Comparison of ENCODE assay signal across 32 cellular contexts in genomic region chr2:7403092-7403775, GRCh38.
"Had no signal": no experiment of that assay in that cellular context is flagged by ENCODE, and none has a peak within 500 bp of the region (broad histone marks: within the 10 kb centered on the region; RNA-seq: fewer than 3 reads in every experiment).

No MANE protein-coding gene starts in this region.

- H3K4me3 ChIP-seq: MG63, SJSA1 had no signal

- H3K9ac ChIP-seq: KMS-11 had no signal

- H3K4me1 ChIP-seq: SJSA1 had no signal

- H3K9me3 Mint-ChIP-seq: activated B cell treated with CpG ODN at 0.5 μM for 24 hours; activated CD4-positive, alpha-beta memory T cell treated with anti-CD3 and anti-CD28 coated beads for 36 hours; activated CD4-positive, alpha-beta T cell treated with anti-CD3 and anti-CD28 coated beads, Interleukin-2, amount 10 ng/mL, durations not matched to agents 7 days and 5 days; activated naive CD4-positive, alpha-beta T cell treated with anti-CD3 and anti-CD28 coated beads, Interleukin-2, amount 10 ng/mL, durations not matched to agents 7 days and 5 days; activated T-cell treated with anti-CD3 and anti-CD28 coated beads, Interleukin-2, amount 50 U/mL, for 72 hours; activated T-helper 2 cell treated with anti-CD3 and anti-CD28 coated beads, Interferon-gamma antibody, Interleukin-2, Interleukin-4, amounts not matched to agents 10 μg/mL and 5 μg/mL and 100 μg/mL, durations not matched to agents 14 hours and 24 hours and 36 hours; brain; T-helper 1 cell treated with Interleukin-12 subunit alpha and Interleukin-12 subunit beta and Interleukin-4 antibody, amounts not matched to agents 30 μg/mL and 1 μg/mL, for 36 hours had no signal

- H3K4me1 Mint-ChIP-seq: activated B cell treated with CpG ODN at 0.5 μM for 24 hours had no signal

- H3K36me3 Mint-ChIP-seq: activated CD4-positive, alpha-beta memory T cell treated with anti-CD3 and anti-CD28 coated beads for 36 hours; activated naive CD4-positive, alpha-beta T cell treated with anti-CD3 and anti-CD28 coated beads, Interleukin-2, amount 10 ng/mL, durations not matched to agents 7 days and 5 days; brain had no signal

- H3K4me3 Mint-ChIP-seq: activated B cell treated with CpG ODN at 0.5 μM for 24 hours; activated CD4-positive, alpha-beta memory T cell treated with anti-CD3 and anti-CD28 coated beads for 36 hours; activated CD4-positive, alpha-beta T cell treated with anti-CD3 and anti-CD28 coated beads, Interleukin-2, amount 10 ng/mL, durations not matched to agents 7 days and 5 days; activated naive CD4-positive, alpha-beta T cell treated with anti-CD3 and anti-CD28 coated beads, Interleukin-2, amount 10 ng/mL, durations not matched to agents 7 days and 5 days; activated T-cell treated with anti-CD3 and anti-CD28 coated beads, Interleukin-2, amount 50 U/mL, for 72 hours; brain; T-helper 1 cell treated with Interleukin-12 subunit alpha and Interleukin-12 subunit beta and Interleukin-4 antibody, amounts not matched to agents 30 μg/mL and 1 μg/mL, for 36 hours had no signal

- DNase-seq: activated B cell treated with CpG ODN at 0.5 μM for 24 hours; activated CD4-positive, alpha-beta memory T cell treated with anti-CD3 and anti-CD28 coated beads for 36 hours; activated CD4-positive, alpha-beta T cell treated with anti-CD3 and anti-CD28 coated beads for 1 hour; activated CD4-positive, alpha-beta T cell treated with anti-CD3 and anti-CD28 coated beads, Interleukin-2, amount 10 ng/mL, durations not matched to agents 7 days and 5 days; activated CD8-positive, alpha-beta memory T cell treated with anti-CD3 and anti-CD28 coated beads, Interleukin-2, amount 50 U/mL, for 4 hours; activated gamma-delta T cell treated with Interleukin-2 at 50 U/mL for 16 hours; activated naive CD4-positive, alpha-beta T cell treated with anti-CD3 and anti-CD28 coated beads, Interleukin-2, amount 10 ng/mL, durations not matched to agents 7 days and 5 days; activated T-cell treated with anti-CD3 and anti-CD28 coated beads, Interleukin-2, amount 50 U/mL, for 72 hours; amygdala; MG63; MV-4-11; NCI-H1092 treated with DMSO at 0.1 percent for 48 hours; NCI-H1417 treated with DMSO at 0.1 percent for 48 hours; NCI-H1694; NCI-H2029; NCI-H2107; NCI-H2171 treated with DMSO at 0.1 percent for 48 hours; NCI-H226; NCI-H510A; NCI-H526 treated with DMSO at 0.1 percent for 48 hours; NCI-H82; NK-92 treated with Interleukin-12 subunit alpha and Interleukin-12 subunit beta, amount 100 ng/mL, for 24 hours; OCI-M1; Right ventricle myocardium superior; T-helper 9 cell had no signal

- H3K27me3 ChIP-seq: MG63, SJSA1 had no signal

- H3K27ac ChIP-seq: KMS-11, RWPE1, SJSA1 had no signal

- ATAC-seq: activated T-cell treated with anti-CD3 and anti-CD28 coated beads, Interleukin-2, amount 50 U/mL, for 72 hours; Panc1 had no signal

- H3K27ac Mint-ChIP-seq: activated B cell treated with CpG ODN at 0.5 μM for 24 hours; activated CD4-positive, alpha-beta memory T cell treated with anti-CD3 and anti-CD28 coated beads for 36 hours; activated CD4-positive, alpha-beta T cell treated with anti-CD3 and anti-CD28 coated beads, Interleukin-2, amount 10 ng/mL, durations not matched to agents 7 days and 5 days; activated naive CD4-positive, alpha-beta T cell treated with anti-CD3 and anti-CD28 coated beads, Interleukin-2, amount 10 ng/mL, durations not matched to agents 7 days and 5 days; activated T-cell treated with anti-CD3 and anti-CD28 coated beads, Interleukin-2, amount 50 U/mL, for 72 hours; activated T-helper 2 cell treated with anti-CD3 and anti-CD28 coated beads, Interferon-gamma antibody, Interleukin-2, Interleukin-4, amounts not matched to agents 10 μg/mL and 5 μg/mL and 100 μg/mL, durations not matched to agents 14 hours and 24 hours and 36 hours; T-helper 1 cell treated with Interleukin-12 subunit alpha and Interleukin-12 subunit beta and Interleukin-4 antibody, amounts not matched to agents 30 μg/mL and 1 μg/mL, for 36 hours had no signal

- H3K9me3 ChIP-seq: MG63, SJSA1 had no signal

- H3K36me3 ChIP-seq: MG63, SJSA1 had no signal

- H3K4me2 ChIP-seq: KMS-11 had no signal

- H3K27me3 Mint-ChIP-seq: brain had no signal
